12 cellular contexts compared by ENCODE assay signal in the genomic region with DNA sequence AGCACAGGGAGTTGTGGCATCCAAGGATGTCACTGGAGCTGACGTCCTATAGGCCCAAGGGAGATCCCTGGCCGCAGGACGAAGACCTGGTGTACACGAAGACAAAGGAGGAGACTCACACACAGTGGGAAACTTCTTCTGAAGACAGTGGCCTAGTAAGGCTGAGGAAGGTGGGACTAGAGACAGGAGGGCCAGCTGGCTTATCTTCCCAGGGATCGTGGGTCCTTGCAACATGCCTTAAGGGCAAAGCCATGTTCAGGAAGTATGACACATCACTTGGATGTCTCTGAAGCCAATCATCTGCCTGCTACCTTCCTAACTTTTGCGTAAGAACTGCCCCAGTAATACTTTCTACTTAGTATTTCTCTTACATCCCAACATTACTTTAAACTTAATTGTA. TPM values are rescaled to one million over a fixed set of nuclear protein-coding genes. Genes with fewer than 3 reads are reported as not detected.
DNase-seq lines count a peak whose midpoint lies in the region; ATAC-seq and TF ChIP-seq lines count a peak whose summit lies in the region.
"Had no signal": no experiment of that assay in that cellular context is flagged by ENCODE, and none has a peak within 500 bp of the region (broad histone marks: within the 10 kb centered on the region; RNA-seq: fewer than 3 reads in every experiment).

No MANE protein-coding gene starts in this region.

- no peaks in the 10 kb centered on the region for H3K27me3 Mint-ChIP-seq in stimulated activated naive CD8-positive, alpha-beta T cell treated with anti-CD3 and anti-CD28 coated beads, Interleukin-15, amount 100 ng/mL, for 72 hours
- no peaks in the 10 kb centered on the region for H3K27me3 Mint-ChIP-seq in activated CD4-positive, alpha-beta T cell treated with anti-CD3 and anti-CD28 coated beads, Interleukin-2, amount 10 ng/mL, durations not matched to agents 24 days and 14 days
- H3K27me3 Mint-ChIP-seq: activated naive CD8-positive, alpha-beta T cell treated with anti-CD3 and anti-CD28 coated beads for 36 hours had no signal

- H3K27me3 ChIP-seq in breast epithelium = no peaks in the 10 kb centered on the region

- intact Hi-C loops in breast epithelium (cut with DNase I; ENCODE audit: low total_unique reads) = no loop called here
- intact Hi-C loops in activated CD4-positive, alpha-beta T cell treated with anti-CD3 and anti-CD28 coated beads, Interleukin-2, amount 10 ng/mL, durations not matched to agents 24 days and 14 days (cut with micrococcal nuclease) = no loop called here

- no peak overlapping the region for H3K4me3 Mint-ChIP-seq in stimulated activated naive CD8-positive, alpha-beta T cell treated with anti-CD3 and anti-CD28 coated beads, Interleukin-15, amount 100 ng/mL, for 72 hours
- no peak overlapping the region for H3K4me3 Mint-ChIP-seq in activated CD4-positive, alpha-beta T cell treated with anti-CD3 and anti-CD28 coated beads, Interleukin-2, amount 10 ng/mL, durations not matched to agents 24 days and 14 days
- H3K4me3 Mint-ChIP-seq: activated naive CD8-positive, alpha-beta T cell treated with anti-CD3 and anti-CD28 coated beads for 36 hours; stimulated activated naive B cell treated with anti-CD40 and anti-IgM and Interleukin-4, amounts not matched to agents 10 μg/mL and 1 μg/mL and 100 μg/mL, for 72 hours had no signal

- TF ChIP-seq POLR2A in NB4 (IDR thresholded peaks at IDR 0.05; ENCODE audit: extremely low read depth, insufficient read length) = no peak
- no peak for TF ChIP-seq POLR2A in breast epithelium (IDR thresholded peaks at IDR 0.05)

- H3K9me3 Mint-ChIP-seq in stimulated activated naive CD8-positive, alpha-beta T cell treated with anti-CD3 and anti-CD28 coated beads, Interleukin-15, amount 100 ng/mL, for 72 hours = no peaks in the 10 kb centered on the region
- H3K9me3 Mint-ChIP-seq in activated CD4-positive, alpha-beta T cell treated with anti-CD3 and anti-CD28 coated beads, Interleukin-2, amount 10 ng/mL, durations not matched to agents 24 days and 14 days = no peaks in the 10 kb centered on the region
- H3K9me3 Mint-ChIP-seq: activated naive CD8-positive, alpha-beta T cell treated with anti-CD3 and anti-CD28 coated beads for 36 hours; stimulated activated naive B cell treated with anti-CD40 and anti-IgM and Interleukin-4, amounts not matched to agents 10 μg/mL and 1 μg/mL and 100 μg/mL, for 72 hours had no signal

- H3K36me3 ChIP-seq in breast epithelium = no peaks in the 10 kb centered on the region
- H3K36me3 ChIP-seq: SJCRH30 had no signal

- peak; percentile 56 for DNase-seq in GM04503 (ENCODE audit: low read depth)
- peak; percentile 93 for DNase-seq in NB4 (ENCODE audit: low read depth)
- no peak for DNase-seq in breast epithelium (ENCODE audit: low spot score in 2 of 2)
- DNase-seq in non-pigmented ciliary epithelial cell (ENCODE audit: low read depth) = peak; percentile 68
- DNase-seq in stimulated activated naive CD8-positive, alpha-beta T cell treated with anti-CD3 and anti-CD28 coated beads, Interleukin-15, amount 100 ng/mL, for 72 hours = no peak
- no peak for DNase-seq in GM13976 (ENCODE audit: low spot score)
- no peak for DNase-seq in activated CD4-positive, alpha-beta T cell treated with anti-CD3 and anti-CD28 coated beads, Interleukin-2, amount 10 ng/mL, durations not matched to agents 24 days and 14 days
- DNase-seq: activated naive CD8-positive, alpha-beta T cell treated with anti-CD3 and anti-CD28 coated beads for 36 hours; NCI-H2029 treated with DMSO at 0.1 percent for 48 hours; stimulated activated naive B cell treated with anti-CD40 and anti-IgM and Interleukin-4, amounts not matched to agents 10 μg/mL and 1 μg/mL and 100 μg/mL, for 72 hours had no signal

- peak overlapping the region; percentile 29 for H3K27ac ChIP-seq in breast epithelium
- H3K27ac ChIP-seq: SJCRH30 had no signal

- H3K4me1 ChIP-seq in breast epithelium = no peaks in the 10 kb centered on the region

- H3K4me3 ChIP-seq in NB4 (ENCODE audit: low read depth, low read length) (no peak overlapping the region), breast epithelium (no peak overlapping the region)
- H3K4me3 ChIP-seq: SJCRH30 had no signal

- ATAC-seq in stimulated activated naive CD8-positive, alpha-beta T cell treated with anti-CD3 and anti-CD28 coated beads, Interleukin-15, amount 100 ng/mL, for 72 hours = no peak
- ATAC-seq in HG03095 (IDR thresholded peaks at IDR 0.05; ENCODE audit: unreplicated experiment) = no peak
- ATAC-seq: stimulated activated naive B cell treated with anti-CD40 and anti-IgM and Interleukin-4, amounts not matched to agents 10 μg/mL and 1 μg/mL and 100 μg/mL, for 72 hours had no signal

- H3K4me1 Mint-ChIP-seq in stimulated activated naive CD8-positive, alpha-beta T cell treated with anti-CD3 and anti-CD28 coated beads, Interleukin-15, amount 100 ng/mL, for 72 hours = no peaks in the 10 kb centered on the region
- H3K4me1 Mint-ChIP-seq in activated CD4-positive, alpha-beta T cell treated with anti-CD3 and anti-CD28 coated beads, Interleukin-2, amount 10 ng/mL, durations not matched to agents 24 days and 14 days = no peaks in the 10 kb centered on the region
- H3K4me1 Mint-ChIP-seq: activated naive CD8-positive, alpha-beta T cell treated with anti-CD3 and anti-CD28 coated beads for 36 hours; stimulated activated naive B cell treated with anti-CD40 and anti-IgM and Interleukin-4, amounts not matched to agents 10 μg/mL and 1 μg/mL and 100 μg/mL, for 72 hours had no signal

- no peaks in the 10 kb centered on the region for H3K36me3 Mint-ChIP-seq in activated CD4-positive, alpha-beta T cell treated with anti-CD3 and anti-CD28 coated beads, Interleukin-2, amount 10 ng/mL, durations not matched to agents 24 days and 14 days (ENCODE audit: low read depth)
- H3K36me3 Mint-ChIP-seq: activated naive CD8-positive, alpha-beta T cell treated with anti-CD3 and anti-CD28 coated beads for 36 hours; stimulated activated naive B cell treated with anti-CD40 and anti-IgM and Interleukin-4, amounts not matched to agents 10 μg/mL and 1 μg/mL and 100 μg/mL, for 72 hours had no signal

- no peaks in the 10 kb centered on the region for H3K9me3 ChIP-seq in breast epithelium

- TF ChIP-seq CTCF in NB4 (IDR thresholded peaks at IDR 0.05; ENCODE audit: low read depth, low read length) (no peak), breast epithelium (IDR thresholded peaks at IDR 0.05) (no peak), GM13976 (IDR thresholded peaks at IDR 0.05; ENCODE audit: borderline replicate concordance, control extremely low read depth, extremely low read depth, insufficient read depth, missing control alignments) (no peak)

- in situ Hi-C loops in GM13976 (cut with MboI; ENCODE audit: low sequenced_read_pairs, unreplicated experiment) = no loop called here

- no peak overlapping the region for H3K27ac Mint-ChIP-seq in stimulated activated naive CD8-positive, alpha-beta T cell treated with anti-CD3 and anti-CD28 coated beads, Interleukin-15, amount 100 ng/mL, for 72 hours
- H3K27ac Mint-ChIP-seq in activated CD4-positive, alpha-beta T cell treated with anti-CD3 and anti-CD28 coated beads, Interleukin-2, amount 10 ng/mL, durations not matched to agents 24 days and 14 days = no peak overlapping the region
- H3K27ac Mint-ChIP-seq: activated naive CD8-positive, alpha-beta T cell treated with anti-CD3 and anti-CD28 coated beads for 36 hours; stimulated activated naive B cell treated with anti-CD40 and anti-IgM and Interleukin-4, amounts not matched to agents 10 μg/mL and 1 μg/mL and 100 μg/mL, for 72 hours had no signal

RNA-seq across cellular contexts. Expression of gene NOX5, which starts 30.4 kb away (rescaled TPM):
- 1 to 10 TPM; 1.0 to 2.6 (median 1.9) TPM for total RNA-seq in breast epithelium
- total RNA-seq in activated CD4-positive, alpha-beta T cell treated with anti-CD3 and anti-CD28 coated beads, Interleukin-2, amount 10 ng/mL, durations not matched to agents 24 days and 14 days = not detected in 2 replicates
- total RNA-seq: activated naive CD8-positive, alpha-beta T cell treated with anti-CD3 and anti-CD28 coated beads for 36 hours; SJCRH30 had no signal

Comparison
In these comparisons a context has a peak if more than half of its experiments do, and no peak if none do; other contexts are left out.
1. DNase-seq: peak in GM04503 (single experiment), NB4 (single experiment) and non-pigmented ciliary epithelial cell (single experiment); none in breast epithelium (0 of 2), stimulated activated naive CD8-positive, alpha-beta T cell treated with anti-CD3 and anti-CD28 coated beads, Interleukin-15, amount 100 ng/mL, for 72 hours (0 of 2), GM13976 (single experiment) and activated CD4-positive, alpha-beta T cell treated with anti-CD3 and anti-CD28 coated beads, Interleukin-2, amount 10 ng/mL, durations not matched to agents 24 days and 14 days (single experiment).